Comparison of ENCODE assay signal across 21 cellular contexts in genomic region chr13:35733832-35734231, GRCh38.
DNase-seq lines count a peak whose midpoint lies in the region; TF ChIP-seq lines count a peak whose summit lies in the region.
"Had no signal": no experiment of that assay in that cellular context is flagged by ENCODE, and none has a peak within 500 bp of the region (broad histone marks: within the 10 kb centered on the region; RNA-seq: fewer than 3 reads in every experiment).

No MANE protein-coding gene starts in this region.

- H3K4ac ChIP-seq in mesenchymal stem cell (ENCODE audit: low read depth in 1 of 2, low read length in 2 of 2) = no peak overlapping the region

- no peaks in the 10 kb centered on the region for H3K36me3 ChIP-seq in mesenchymal stem cell (ENCODE audit: control insufficient read depth in 1 of 2, insufficient read depth in 2 of 2, low read depth in 1 of 2, low read length in 2 of 2)
- no peaks in the 10 kb centered on the region for H3K36me3 ChIP-seq in skeletal muscle tissue (ENCODE audit: control insufficient read depth in 3 of 3, insufficient read depth in 3 of 3, low read length in 3 of 3)
- H3K36me3 ChIP-seq: breast epithelium had no signal

- intact Hi-C loops in activated CD4-positive, alpha-beta T cell treated with anti-CD3 and anti-CD28 coated beads, Interleukin-2, amount 10 ng/mL, durations not matched to agents 24 days and 14 days (cut with micrococcal nuclease) = no loop called here

- no peak overlapping the region for H2BK15ac ChIP-seq in mesenchymal stem cell (ENCODE audit: low read depth, poor library complexity, severe bottlenecking)

- H3K4me1 Mint-ChIP-seq in activated CD4-positive, alpha-beta T cell treated with anti-CD3 and anti-CD28 coated beads, Interleukin-2, amount 10 ng/mL, durations not matched to agents 24 days and 14 days = peaks cover 3% of the 10 kb centered on the region

- no peak overlapping the region for H2BK5ac ChIP-seq in mesenchymal stem cell (ENCODE audit: low read depth, low read length, poor library complexity, severe bottlenecking)

- H3K27me3 Mint-ChIP-seq in activated CD4-positive, alpha-beta T cell treated with anti-CD3 and anti-CD28 coated beads, Interleukin-2, amount 10 ng/mL, durations not matched to agents 24 days and 14 days = no peaks in the 10 kb centered on the region
- H3K27me3 Mint-ChIP-seq: naive B cell had no signal

- no peak overlapping the region for H3K4me3 Mint-ChIP-seq in activated CD4-positive, alpha-beta T cell treated with anti-CD3 and anti-CD28 coated beads, Interleukin-2, amount 10 ng/mL, durations not matched to agents 24 days and 14 days
- H3K4me3 Mint-ChIP-seq: activated naive CD8-positive, alpha-beta T cell; activated T-helper 1 cell treated with anti-CD3 and anti-CD28 coated beads, Interleukin-12 subunit alpha, Interleukin-12 subunit beta, Interleukin-2, Interleukin-4 antibody, amounts not matched to agents 30 ng/mL and 10 ng/mL and 1 ng/mL, durations not matched to agents 14 hours and 24 hours and 36 hours; CD8-positive, alpha-beta T cell; naive B cell had no signal

- H3K18ac ChIP-seq in mesenchymal stem cell (ENCODE audit: low read depth in 1 of 2, low read length in 2 of 2) = no peak overlapping the region

- no peak overlapping the region for H2AFZ ChIP-seq in mesenchymal stem cell (ENCODE audit: low read depth, low read length)
- H2AFZ ChIP-seq: PC-9 had no signal

- no peak overlapping the region for H3K4me2 ChIP-seq in mesenchymal stem cell (ENCODE audit: low read length, poor library complexity, severe bottlenecking)
- H3K4me2 ChIP-seq: PC-9 had no signal

- H3K27ac Mint-ChIP-seq in activated CD4-positive, alpha-beta T cell treated with anti-CD3 and anti-CD28 coated beads, Interleukin-2, amount 10 ng/mL, durations not matched to agents 24 days and 14 days = no peak overlapping the region
- H3K27ac Mint-ChIP-seq: activated naive CD8-positive, alpha-beta T cell; activated T-helper 1 cell treated with anti-CD3 and anti-CD28 coated beads, Interleukin-12 subunit alpha, Interleukin-12 subunit beta, Interleukin-2, Interleukin-4 antibody, amounts not matched to agents 30 ng/mL and 10 ng/mL and 1 ng/mL, durations not matched to agents 14 hours and 24 hours and 36 hours; CD8-positive, alpha-beta T cell; naive B cell had no signal

- peaks cover 2% of the 10 kb centered on the region for H3K9me3 Mint-ChIP-seq in activated CD4-positive, alpha-beta T cell treated with anti-CD3 and anti-CD28 coated beads, Interleukin-2, amount 10 ng/mL, durations not matched to agents 24 days and 14 days
- H3K9me3 Mint-ChIP-seq: activated T-helper 1 cell treated with anti-CD3 and anti-CD28 coated beads, Interleukin-12 subunit alpha, Interleukin-12 subunit beta, Interleukin-2, Interleukin-4 antibody, amounts not matched to agents 30 ng/mL and 10 ng/mL and 1 ng/mL, durations not matched to agents 14 hours and 24 hours and 36 hours had no signal

- H3K4me1 ChIP-seq in mesenchymal stem cell (ENCODE audit: control insufficient read depth, insufficient read depth, low read depth, low read length) (no peaks in the 10 kb centered on the region), skeletal muscle tissue (ENCODE audit: control insufficient read depth in 3 of 3, insufficient read depth in 3 of 3, low read length in 3 of 3) (peaks cover 6 to 8% (median 7%) of the 10 kb centered on the region in 3 donors)
- H3K4me1 ChIP-seq: breast epithelium had no signal

- no peak overlapping the region for H2BK120ac ChIP-seq in mesenchymal stem cell (ENCODE audit: low read depth, low read length)

- TF ChIP-seq CTCF in fibroblast of mammary gland (conservative IDR thresholded peaks at IDR 0.05; ENCODE audit: control insufficient read depth, insufficient read depth, low read depth, low read length) = no peak

- H3K79me1 ChIP-seq in mesenchymal stem cell (replicated peaks; ENCODE audit: low read length, poor library complexity, severe bottlenecking) = no peaks in the 10 kb centered on the region

- no peak overlapping the region for H3K14ac ChIP-seq in mesenchymal stem cell (ENCODE audit: low read length in 2 of 2)

- no peak overlapping the region for H2BK12ac ChIP-seq in mesenchymal stem cell (ENCODE audit: low read length in 2 of 2)

- no peaks in the 10 kb centered on the region for H3K36me3 Mint-ChIP-seq in activated CD4-positive, alpha-beta T cell treated with anti-CD3 and anti-CD28 coated beads, Interleukin-2, amount 10 ng/mL, durations not matched to agents 24 days and 14 days (ENCODE audit: low read depth)
- H3K36me3 Mint-ChIP-seq: activated naive CD8-positive, alpha-beta T cell; CD8-positive, alpha-beta T cell; naive B cell had no signal

- H4K8ac ChIP-seq in mesenchymal stem cell (ENCODE audit: low read length) = no peak overlapping the region

- no peak overlapping the region for H3K23ac ChIP-seq in mesenchymal stem cell (ENCODE audit: low read length in 2 of 2)

- peak overlapping the region; percentile 19 for H3K9ac ChIP-seq in mesenchymal stem cell (ENCODE audit: low read length)
- H3K9ac ChIP-seq in skeletal muscle tissue (ENCODE audit: low read depth in 1 of 3, low read length in 3 of 3) = no peak overlapping the region

- no peak overlapping the region for H2AK5ac ChIP-seq in mesenchymal stem cell (ENCODE audit: low read length, severe bottlenecking)

- WGBS in mesenchymal stem cell = 69% methylated on average over 4 of the region's 4 CpGs

- H3K27me3 ChIP-seq in mesenchymal stem cell (ENCODE audit: control insufficient read depth in 1 of 2, insufficient read depth in 1 of 2, low read length in 2 of 2) (no peaks in the 10 kb centered on the region), skeletal muscle tissue (ENCODE audit: control insufficient read depth in 3 of 3, insufficient read depth in 3 of 3, low read length in 3 of 3) (no peaks in the 10 kb centered on the region)
- H3K27me3 ChIP-seq: breast epithelium had no signal

- no peaks in the 10 kb centered on the region for H3K9me3 ChIP-seq in mesenchymal stem cell (ENCODE audit: control insufficient read depth, low read length)
- no peaks in the 10 kb centered on the region for H3K9me3 ChIP-seq in skeletal muscle tissue (ENCODE audit: control insufficient read depth in 3 of 3, low read length in 3 of 3)
- H3K9me3 ChIP-seq: breast epithelium had no signal

- no peak overlapping the region for H3K27ac ChIP-seq in mesenchymal stem cell (ENCODE audit: low read length, poor library complexity, severe bottlenecking)
- peak overlapping the region; percentile 3 for H3K27ac ChIP-seq in skeletal muscle tissue (ENCODE audit: low read depth, low read length)
- H3K27ac ChIP-seq: breast epithelium, HL-60, PC-9 had no signal

- H3K4me3 ChIP-seq in fibroblast of mammary gland (ENCODE audit: control insufficient read depth, low read depth, low read length) (no peak overlapping the region), mesenchymal stem cell (ENCODE audit: insufficient read depth in 1 of 2, low read depth in 1 of 2, low read length in 2 of 2) (no peak overlapping the region), skeletal muscle tissue (ENCODE audit: low read length in 3 of 3) (no peak overlapping the region)
- H3K4me3 ChIP-seq: breast epithelium, PC-9 had no signal

- no peak overlapping the region for H4K91ac ChIP-seq in mesenchymal stem cell (ENCODE audit: low read length)

- DNase-seq in NCI-H82 (lab: John Stamatoyannopoulos, UW) = peak; percentile 64
- peak; percentile 73 for DNase-seq in fibroblast of mammary gland (ENCODE audit: low read depth)
- no peak for DNase-seq in mesenchymal stem cell
- DNase-seq in activated CD4-positive, alpha-beta T cell treated with anti-CD3 and anti-CD28 coated beads, Interleukin-2, amount 10 ng/mL, durations not matched to agents 24 days and 14 days = no peak
- no peak for DNase-seq in effector CD4-positive, alpha-beta T cell
- no peak for DNase-seq in NCI-H526 treated with DMSO at 0.1 percent for 48 hours (lab: John Stamatoyannopoulos, UW)
- DNase-seq: CD8-positive, alpha-beta T cell; DMS53; mammary epithelial cell; MM.1S; naive B cell; NCI-H1694; NCI-H774; PC-9; posterior cingulate gyrus; T-helper 9 cell had no signal

Comparison
In these comparisons a context has a peak if more than half of its experiments do, and no peak if none do; other contexts are left out.
1. DNase-seq: peak in NCI-H82 (single experiment) and fibroblast of mammary gland (single experiment); none in mesenchymal stem cell (single experiment), activated CD4-positive, alpha-beta T cell treated with anti-CD3 and anti-CD28 coated beads, Interleukin-2, amount 10 ng/mL, durations not matched to agents 24 days and 14 days (single experiment), effector CD4-positive, alpha-beta T cell (single experiment) and NCI-H526 treated with DMSO at 0.1 percent for 48 hours (single experiment).